In genomic region chr7:25093268-25093802, GRCh38 we compare ENCODE assay signal across 8 cellular contexts. TPM values are rescaled to one million over a fixed set of nuclear protein-coding genes. Genes with fewer than 3 reads are reported as not detected.
DNase-seq lines count a peak whose midpoint lies in the region; ATAC-seq and TF ChIP-seq lines count a peak whose summit lies in the region.

No MANE protein-coding gene starts in this region.

- no peak overlapping the region for H3K9ac ChIP-seq in mesendoderm (ENCODE audit: low read length)

- H3K27me3 ChIP-seq in A673 (replicated peaks; ENCODE audit: insufficient read depth, low read depth, low read length, poor library complexity) (no peaks in the 10 kb centered on the region), mesendoderm (ENCODE audit: insufficient read depth, low read length, poor library complexity) (no peaks in the 10 kb centered on the region)

- H2AK5ac ChIP-seq in mesendoderm (ENCODE audit: low read length) = no peak overlapping the region

- H3K4ac ChIP-seq in mesendoderm (ENCODE audit: low read depth, low read length) = no peak overlapping the region

- BruUV-seq in A673 (replicated peaks; lab: Mats Ljungman, UMichigan) = no TSS peak

- no peak overlapping the region for H2BK120ac ChIP-seq in mesendoderm (ENCODE audit: low read depth, low read length)

- CTCF ChIA-PET in A673 (lab: Charles Lee) = interaction anchor here (0.5 to 2.0 kb wide), 7 partner anchors 18 to 691 kb away, joined by 3 to 19 read pairs (median 3); no protein-coding TSS in a partner anchor

- H4K5ac ChIP-seq in mesendoderm (ENCODE audit: low read length) = no peak overlapping the region

- H4K8ac ChIP-seq in mesendoderm (ENCODE audit: low read depth, low read length) = no peak overlapping the region

- peak; percentile 73 for ATAC-seq in GM18517 (IDR thresholded peaks at IDR 0.05; ENCODE audit: unreplicated experiment)
- peak; percentile 86 for ATAC-seq in HG03175 (IDR thresholded peaks at IDR 0.05; ENCODE audit: unreplicated experiment)

- no peaks in the 10 kb centered on the region for H3K36me3 ChIP-seq in A673 (ENCODE audit: insufficient read depth, low read length, poor library complexity, severe bottlenecking)
- H3K36me3 ChIP-seq in mesendoderm (ENCODE audit: control insufficient read depth, insufficient read depth, low read length) = no peaks in the 10 kb centered on the region

- no peak overlapping the region for H3K56ac ChIP-seq in mesendoderm (ENCODE audit: low read length)

- H3K4me1 ChIP-seq in A673 (ENCODE audit: insufficient read depth, low read length, poor library complexity, severe bottlenecking) (peaks cover 12% of the 10 kb centered on the region), mesendoderm (ENCODE audit: control insufficient read depth, low read depth, low read length) (peaks cover 2% of the 10 kb centered on the region)

- H3K23ac ChIP-seq in mesendoderm (ENCODE audit: low read length) = no peak overlapping the region

- no peak overlapping the region for H2BK5ac ChIP-seq in mesendoderm (ENCODE audit: low read length)

- H3K79me2 ChIP-seq in mesendoderm (ENCODE audit: control insufficient read depth, insufficient read depth, low read length) = no peaks in the 10 kb centered on the region

- no peaks in the 10 kb centered on the region for H3K79me1 ChIP-seq in mesendoderm (ENCODE audit: low read length)

- H3K18ac ChIP-seq in mesendoderm (ENCODE audit: low read length) = no peak overlapping the region

- intact Hi-C loops in A673 (cut with micrococcal nuclease; ENCODE audit: unreplicated experiment) = loop anchor here (5.0 to 10.0 kb wide), 5 partner anchors 349 to 1549 kb away; no protein-coding TSS in a partner anchor

- DNase-seq in A673 (ENCODE audit: low spot score) (peak; percentile 84), NCI-H748 (lab: John Stamatoyannopoulos, UW; ENCODE audit: unreplicated experiment) (peak; percentile 81), mesendoderm (peak; percentile 89)
- DNase-seq in activated CD4-positive, alpha-beta T cell treated with anti-CD3 and anti-CD28 coated beads, Interleukin-2, amount 50 U/mL, for 4 hours = peak; percentile 74 to 78
- peak; percentile 55 for DNase-seq in effector CD8-positive, alpha-beta T cell (lab: John Stamatoyannopoulos, UW)
- DNase-seq in stimulated activated CD8-positive, alpha-beta memory T cell treated with anti-CD3 and anti-CD28 coated beads, Interleukin-2, amount 100 ng/mL, for 48 hours (ENCODE audit: low read depth in 2 of 2) = peak; percentile 75 to 79

- H2BK15ac ChIP-seq in mesendoderm (replicated peaks; ENCODE audit: low read depth) = no peak overlapping the region

- H3K27ac ChIP-seq in A673 (ENCODE audit: low read depth, low read length, poor library complexity, severe bottlenecking) (no peak overlapping the region), mesendoderm (ENCODE audit: low read depth, low read length) (no peak overlapping the region)

- no peaks in the 10 kb centered on the region for H3K9me3 ChIP-seq in A673 (ENCODE audit: low read depth, low read length, poor library complexity, severe bottlenecking)

- peak; percentile 82 for TF ChIP-seq CTCF in A673 (conservative IDR thresholded peaks at IDR 0.05; ENCODE audit: low read depth, low read length)

- WGBS in mesendoderm (ENCODE audit: extremely low coverage, insufficient coverage, low lambda C conversion rate) = no CpG with 5 or more reads among the region's 3 CpGs

- no peak overlapping the region for H3K4me2 ChIP-seq in mesendoderm (ENCODE audit: low read length)

- no peak overlapping the region for H3K4me3 ChIP-seq in A673 (ENCODE audit: low read depth, low read length, poor library complexity, severe bottlenecking)
- no peak overlapping the region for H3K4me3 ChIP-seq in mesendoderm (ENCODE audit: low read length)

- POLR2A ChIA-PET in A673 (lab: Charles Lee; ENCODE audit: low non-redundant PET) = no interaction called here

RNA-seq across cellular contexts. Expression of gene CYCS, which starts 31.7 kb away (rescaled TPM):
- total RNA-seq in A673 (2021) = 274 and 350 TPM in 2 replicates
- 266 TPM for polyA plus RNA-seq in mesendoderm (2013, experiment 1 of 2)
- 270 TPM for polyA plus RNA-seq in mesendoderm (2013, experiment 2 of 2)
